29 cellular contexts compared by ENCODE assay signal in the genomic region with DNA sequence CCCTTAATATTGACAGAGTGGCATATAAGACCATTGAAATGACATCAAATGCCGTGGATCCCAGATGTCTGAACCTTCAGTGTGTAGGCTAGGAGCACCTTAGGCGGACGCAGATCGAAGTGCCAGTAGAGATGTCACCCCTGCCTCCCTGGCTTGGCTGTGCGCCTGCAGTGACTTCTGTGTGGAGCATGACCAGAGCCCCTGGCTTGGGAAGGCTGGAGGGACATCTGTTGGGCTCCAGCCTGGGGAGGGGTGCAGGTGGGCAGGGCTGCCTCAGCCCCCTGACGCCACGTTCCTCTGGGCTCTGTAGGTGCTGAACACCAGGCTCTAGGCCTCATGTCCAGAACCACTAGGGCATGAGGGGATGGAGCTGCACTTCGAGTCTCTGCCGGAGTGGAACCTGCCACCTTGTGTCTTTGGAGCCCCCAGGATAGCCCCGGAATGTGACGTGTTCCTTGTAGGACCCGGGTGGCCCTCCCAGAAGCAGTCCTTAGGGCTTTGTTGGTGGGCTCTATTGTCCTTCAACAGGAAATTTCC.
"Had no signal": no experiment of that assay in that cellular context is flagged by ENCODE, and none has a peak within 500 bp of the region (broad histone marks: within the 10 kb centered on the region; RNA-seq: fewer than 3 reads in every experiment).

No MANE protein-coding gene starts in this region.

- H3K9me3 Mint-ChIP-seq: activated CD4-positive, alpha-beta memory T cell treated with anti-CD3 and anti-CD28 coated beads for 36 hours; activated naive CD4-positive, alpha-beta T cell treated with anti-CD3 and anti-CD28 coated beads, Interleukin-2, amount 10 ng/mL, durations not matched to agents 7 days and 5 days; activated naive CD4-positive, alpha-beta T cell treated with anti-CD3 and anti-CD28 coated beads, Interleukin-2, amount 50 U/mL, for 72 hours; activated naive CD8-positive, alpha-beta T cell treated with anti-CD3 and anti-CD28 coated beads, Interleukin-2, amount 10 ng/mL, durations not matched to agents 7 days and 5 days; activated T-helper 1 cell treated with anti-CD3 and anti-CD28 coated beads, Interleukin-12 subunit alpha, Interleukin-12 subunit beta, Interleukin-2, Interleukin-4 antibody, amounts not matched to agents 30 ng/mL and 10 ng/mL and 1 ng/mL, durations not matched to agents 14 hours and 24 hours and 36 hours; brain; dendritic cell treated with granulocyte-macrophage colony-stimulating factor and Interleukin-4, amounts not matched to agents 40 ng/mL and 50 ng/mL, for 4 days had no signal

- H3K27me3 ChIP-seq: ascending aorta, breast epithelium, cardiac muscle cell, colonic mucosa, dorsolateral prefrontal cortex, esophagus squamous epithelium, gastroesophageal sphincter, heart right ventricle had no signal

- H3K27ac Mint-ChIP-seq: activated CD4-positive, alpha-beta memory T cell treated with anti-CD3 and anti-CD28 coated beads for 36 hours; activated CD8-positive, alpha-beta T cell treated with anti-CD3 and anti-CD28 coated beads, Interleukin-2, amount 10 ng/mL, durations not matched to agents 7 days and 5 days; activated naive CD4-positive, alpha-beta T cell treated with anti-CD3 and anti-CD28 coated beads, Interleukin-2, amount 50 U/mL, for 72 hours; activated naive CD8-positive, alpha-beta T cell treated with anti-CD3 and anti-CD28 coated beads, Interleukin-2, amount 10 ng/mL, durations not matched to agents 7 days and 5 days; activated T-helper 1 cell treated with anti-CD3 and anti-CD28 coated beads, Interleukin-12 subunit alpha, Interleukin-12 subunit beta, Interleukin-2, Interleukin-4 antibody, amounts not matched to agents 30 ng/mL and 10 ng/mL and 1 ng/mL, durations not matched to agents 14 hours and 24 hours and 36 hours; dendritic cell treated with granulocyte-macrophage colony-stimulating factor and Interleukin-4, amounts not matched to agents 40 ng/mL and 50 ng/mL, for 4 days had no signal

- H3K9me3 ChIP-seq: ascending aorta, breast epithelium, colonic mucosa, esophagus squamous epithelium, gastroesophageal sphincter, heart right ventricle had no signal

- H3K4me3 Mint-ChIP-seq: activated CD4-positive, alpha-beta memory T cell treated with anti-CD3 and anti-CD28 coated beads for 36 hours; activated CD8-positive, alpha-beta T cell treated with anti-CD3 and anti-CD28 coated beads, Interleukin-2, amount 10 ng/mL, durations not matched to agents 7 days and 5 days; activated naive CD4-positive, alpha-beta T cell treated with anti-CD3 and anti-CD28 coated beads, Interleukin-2, amount 10 ng/mL, durations not matched to agents 7 days and 5 days; activated naive CD8-positive, alpha-beta T cell treated with anti-CD3 and anti-CD28 coated beads, Interleukin-2, amount 10 ng/mL, durations not matched to agents 7 days and 5 days; activated T-helper 1 cell treated with anti-CD3 and anti-CD28 coated beads, Interleukin-12 subunit alpha, Interleukin-12 subunit beta, Interleukin-2, Interleukin-4 antibody, amounts not matched to agents 30 ng/mL and 10 ng/mL and 1 ng/mL, durations not matched to agents 14 hours and 24 hours and 36 hours; brain; dendritic cell treated with granulocyte-macrophage colony-stimulating factor and Interleukin-4, amounts not matched to agents 40 ng/mL and 50 ng/mL, for 4 days had no signal

- H3K27ac ChIP-seq: ascending aorta, breast epithelium, cardiac muscle cell, colonic mucosa, dorsolateral prefrontal cortex, esophagus squamous epithelium, gastroesophageal sphincter, heart right ventricle had no signal

- H3K36me3 ChIP-seq: breast epithelium, colonic mucosa had no signal

- H3K27me3 Mint-ChIP-seq: activated CD4-positive, alpha-beta memory T cell treated with anti-CD3 and anti-CD28 coated beads for 36 hours; activated naive CD4-positive, alpha-beta T cell treated with anti-CD3 and anti-CD28 coated beads, Interleukin-2, amount 10 ng/mL, durations not matched to agents 7 days and 5 days; activated naive CD8-positive, alpha-beta T cell treated with anti-CD3 and anti-CD28 coated beads, Interleukin-2, amount 10 ng/mL, durations not matched to agents 7 days and 5 days; brain; dendritic cell treated with granulocyte-macrophage colony-stimulating factor and Interleukin-4, amounts not matched to agents 40 ng/mL and 50 ng/mL, for 4 days had no signal

- H3K4me1 ChIP-seq: ascending aorta, breast epithelium, colonic mucosa, esophagus squamous epithelium, gastroesophageal sphincter, heart right ventricle had no signal

- H3K4me3 ChIP-seq: ascending aorta, breast epithelium, cardiac muscle cell, colonic mucosa, dorsolateral prefrontal cortex, esophagus squamous epithelium, gastroesophageal sphincter, heart right ventricle had no signal

- H3K4me1 Mint-ChIP-seq: activated naive CD4-positive, alpha-beta T cell treated with anti-CD3 and anti-CD28 coated beads, Interleukin-2, amount 10 ng/mL, durations not matched to agents 7 days and 5 days; activated naive CD8-positive, alpha-beta T cell treated with anti-CD3 and anti-CD28 coated beads, Interleukin-2, amount 10 ng/mL, durations not matched to agents 7 days and 5 days; brain had no signal

- DNase-seq: activated CD4-positive, alpha-beta memory T cell treated with anti-CD3 and anti-CD28 coated beads for 36 hours; activated CD4-positive, alpha-beta T cell treated with anti-CD3 and anti-CD28 coated beads for 1 hour; activated CD4-positive, alpha-beta T cell treated with anti-CD3 and anti-CD28 coated beads for 4 hours; activated CD4-positive, alpha-beta T cell treated with anti-CD3 and anti-CD28 coated beads, Interleukin-2, amount 50 U/mL, for 1 hour; activated CD4-positive, CD25-positive, alpha-beta regulatory T cell; activated CD8-positive, alpha-beta T cell treated with anti-CD3 and anti-CD28 coated beads, Interleukin-2, amount 10 ng/mL, durations not matched to agents 7 days and 5 days; activated gamma-delta T cell; activated naive CD4-positive, alpha-beta T cell; activated naive CD4-positive, alpha-beta T cell treated with anti-CD3 and anti-CD28 coated beads, Interleukin-2, amount 10 ng/mL, durations not matched to agents 7 days and 5 days; activated naive CD8-positive, alpha-beta T cell treated with anti-CD3 and anti-CD28 coated beads, Interleukin-2, amount 10 ng/mL, durations not matched to agents 7 days and 5 days; activated T-cell treated with anti-CD3 and anti-CD28 coated beads, Interleukin-2, amount 50 U/mL, for 48 hours; central memory CD4-positive, alpha-beta T cell; cerebellar nuclear complex; colonic mucosa; effector memory CD4-positive, alpha-beta T cell; erythroblast; esophagus squamous epithelium; foreskin melanocyte; heart right ventricle; T-helper 2 cell had no signal
